In genomic region chr4:137213372-137214173, GRCh38 we compare ENCODE assay signal across 24 cellular contexts.
DNase-seq lines count a peak whose midpoint lies in the region; ATAC-seq and TF ChIP-seq lines count a peak whose summit lies in the region.
"Had no signal": no experiment of that assay in that cellular context is flagged by ENCODE, and none has a peak within 500 bp of the region (broad histone marks: within the 10 kb centered on the region; RNA-seq: fewer than 3 reads in every experiment).

No MANE protein-coding gene starts in this region.

- peak; percentile 98 for ATAC-seq in SK-N-SH treated with all-trans-retinoic acid at 6 μM for 48 hours
- ATAC-seq: activated CD4-positive, alpha-beta T cell treated with anti-CD3 and anti-CD28 coated beads for 36 hours; left cardiac atrium; PC-3 had no signal

- intact Hi-C loops in activated naive CD4-positive, alpha-beta T cell treated with anti-CD3 and anti-CD28 coated beads for 36 hours (cut with micrococcal nuclease), result no loop called here
- intact Hi-C loops in MCF 10A (cut with micrococcal nuclease), result no loop called here

- H3K9me3 Mint-ChIP-seq in activated naive CD4-positive, alpha-beta T cell treated with anti-CD3 and anti-CD28 coated beads for 36 hours, result peaks cover 2% of the 10 kb centered on the region
- H3K9me3 Mint-ChIP-seq in MCF 10A (ENCODE audit: unreplicated experiment), result no peaks in the 10 kb centered on the region
- H3K9me3 Mint-ChIP-seq: GM23338 had no signal

- DNase-seq in DMS 273 (lab: John Stamatoyannopoulos, UW; ENCODE audit: unreplicated experiment) (peak; percentile 59), HCEC 1CT (peak; percentile 13), fibroblast of the conjunctiva (ENCODE audit: low read depth) (peak; percentile 13), NCI-H446 treated with DMSO at 0.1 percent for 48 hours (lab: John Stamatoyannopoulos, UW) (no peak), MCF 10A (ENCODE audit: unreplicated experiment) (no peak)
- no peak for DNase-seq in activated naive CD4-positive, alpha-beta T cell treated with anti-CD3 and anti-CD28 coated beads for 36 hours
- DNase-seq in stimulated activated CD4-positive, alpha-beta T cell treated with anti-CD3 and anti-CD28 coated beads, Interleukin-1b, Interleukin-23, amount 100 ng/mL, for 48 hours, result no peak
- DNase-seq: activated CD4-positive, alpha-beta T cell treated with anti-CD3 and anti-CD28 coated beads for 36 hours; activated naive CD4-positive, alpha-beta T cell treated with Interleukin-2 at 50 U/mL for 16 hours; activated T-cell treated with anti-CD3 and anti-CD28 coated beads, Interleukin-2, amount 50 U/mL, for 48 hours; AML-193; CD8-positive, alpha-beta memory T cell; DND-41; left cardiac atrium; MG63; NCI-H1417 treated with DMSO at 0.1 percent for 48 hours; NCI-H2107; PC-3; SHP77; stimulated activated CD4-positive, alpha-beta T cell treated with anti-CD3 and anti-CD28 coated beads, Interleukin-2, amount 100 ng/mL, for 48 hours; stimulated activated naive CD4-positive, alpha-beta T cell treated with Interleukin-2 at 50 U/mL for 16 hours; T-helper 1 cell had no signal

- BruUV-seq in MCF 10A (replicated peaks; lab: Mats Ljungman, UMichigan), result no TSS peak

- no peaks in the 10 kb centered on the region for H3K4me1 Mint-ChIP-seq in activated naive CD4-positive, alpha-beta T cell treated with anti-CD3 and anti-CD28 coated beads for 36 hours (ENCODE audit: low read depth)
- H3K4me1 Mint-ChIP-seq in MCF 10A (ENCODE audit: insufficient read depth, unreplicated experiment), result no peaks in the 10 kb centered on the region
- H3K4me1 Mint-ChIP-seq: activated CD4-positive, alpha-beta T cell treated with anti-CD3 and anti-CD28 coated beads for 36 hours; CD8-positive, alpha-beta memory T cell had no signal

- no peak overlapping the region for H3K27ac Mint-ChIP-seq in activated naive CD4-positive, alpha-beta T cell treated with anti-CD3 and anti-CD28 coated beads for 36 hours
- no peak overlapping the region for H3K27ac Mint-ChIP-seq in MCF 10A (ENCODE audit: low read depth, unreplicated experiment)
- H3K27ac Mint-ChIP-seq: activated CD4-positive, alpha-beta T cell treated with anti-CD3 and anti-CD28 coated beads for 36 hours; CD8-positive, alpha-beta memory T cell; GM23338 had no signal

- POLR2A ChIA-PET in MCF 10A (lab: Yijun Ruan, JAX), result interaction anchor here (0.7 kb wide), 1 partner anchor 1491 kb away, joined by 3 read pairs; no protein-coding TSS in a partner anchor

- no peak overlapping the region for H3K4me3 Mint-ChIP-seq in activated naive CD4-positive, alpha-beta T cell treated with anti-CD3 and anti-CD28 coated beads for 36 hours
- H3K4me3 Mint-ChIP-seq in MCF 10A (ENCODE audit: unreplicated experiment), result no peak overlapping the region
- H3K4me3 Mint-ChIP-seq: activated CD4-positive, alpha-beta T cell treated with anti-CD3 and anti-CD28 coated beads for 36 hours; CD8-positive, alpha-beta memory T cell; GM23338 had no signal

- TF ChIP-seq CTCF in MCF 10A (IDR thresholded peaks at IDR 0.05; ENCODE audit: unreplicated experiment), result no peak

- no peaks in the 10 kb centered on the region for H3K27me3 Mint-ChIP-seq in activated naive CD4-positive, alpha-beta T cell treated with anti-CD3 and anti-CD28 coated beads for 36 hours (ENCODE audit: low read depth)
- no peaks in the 10 kb centered on the region for H3K27me3 Mint-ChIP-seq in MCF 10A (ENCODE audit: insufficient read depth, unreplicated experiment)
- H3K27me3 Mint-ChIP-seq: activated CD4-positive, alpha-beta T cell treated with anti-CD3 and anti-CD28 coated beads for 36 hours; CD8-positive, alpha-beta memory T cell had no signal

- CTCF ChIA-PET in activated naive CD4-positive, alpha-beta T cell treated with anti-CD3 and anti-CD28 coated beads for 36 hours (lab: Charles Lee), result no interaction called here
- CTCF ChIA-PET in MCF 10A (lab: Yijun Ruan, JAX), result no interaction called here

- H3K36me3 Mint-ChIP-seq in activated naive CD4-positive, alpha-beta T cell treated with anti-CD3 and anti-CD28 coated beads for 36 hours (ENCODE audit: low read depth), result no peaks in the 10 kb centered on the region
- no peaks in the 10 kb centered on the region for H3K36me3 Mint-ChIP-seq in MCF 10A (ENCODE audit: insufficient read depth, unreplicated experiment)
- H3K36me3 Mint-ChIP-seq: CD8-positive, alpha-beta memory T cell had no signal

TF ChIP-seq in SK-N-SH treated with all-trans-retinoic acid at 6 μM for 48 hours, 23 proteins besides CTCF, POLR2A, EP300 and RAD21:
- TF ChIP-seq POU6F1 (CRISPR knock-in tag; IDR thresholded peaks at IDR 0.05; ENCODE audit: borderline replicate concordance, low read depth) (no peak), OSR1 (CRISPR knock-in tag; IDR thresholded peaks at IDR 0.05) (no peak), TOX (CRISPR knock-in tag; IDR thresholded peaks at IDR 0.05; ENCODE audit: borderline replicate concordance) (0 out of 2 replicates have a peak, but pooled peaks have one; percentile 8), SNAI2 (CRISPR knock-in tag; IDR thresholded peaks at IDR 0.05) (no peak), TCF4 (CRISPR knock-in tag; IDR thresholded peaks at IDR 0.05; ENCODE audit: borderline replicate concordance) (peak; percentile 89), ESRRG (CRISPR knock-in tag; IDR thresholded peaks at IDR 0.05) (no peak), BACH2 (CRISPR knock-in tag; IDR thresholded peaks at IDR 0.05; ENCODE audit: borderline replicate concordance) (no peak), ZNF565 (CRISPR knock-in tag; conservative IDR thresholded peaks at IDR 0.05; ENCODE audit: low read depth) (no peak), ISL1 (CRISPR knock-in tag; IDR thresholded peaks at IDR 0.05) (peak; percentile 36; the same call in 1 of the 2 replicates), ZFP3 (CRISPR knock-in tag; IDR thresholded peaks at IDR 0.05) (no peak), ZFP30 (CRISPR knock-in tag; IDR thresholded peaks at IDR 0.05) (no peak)
- TF ChIP-seq, protein P1, sequence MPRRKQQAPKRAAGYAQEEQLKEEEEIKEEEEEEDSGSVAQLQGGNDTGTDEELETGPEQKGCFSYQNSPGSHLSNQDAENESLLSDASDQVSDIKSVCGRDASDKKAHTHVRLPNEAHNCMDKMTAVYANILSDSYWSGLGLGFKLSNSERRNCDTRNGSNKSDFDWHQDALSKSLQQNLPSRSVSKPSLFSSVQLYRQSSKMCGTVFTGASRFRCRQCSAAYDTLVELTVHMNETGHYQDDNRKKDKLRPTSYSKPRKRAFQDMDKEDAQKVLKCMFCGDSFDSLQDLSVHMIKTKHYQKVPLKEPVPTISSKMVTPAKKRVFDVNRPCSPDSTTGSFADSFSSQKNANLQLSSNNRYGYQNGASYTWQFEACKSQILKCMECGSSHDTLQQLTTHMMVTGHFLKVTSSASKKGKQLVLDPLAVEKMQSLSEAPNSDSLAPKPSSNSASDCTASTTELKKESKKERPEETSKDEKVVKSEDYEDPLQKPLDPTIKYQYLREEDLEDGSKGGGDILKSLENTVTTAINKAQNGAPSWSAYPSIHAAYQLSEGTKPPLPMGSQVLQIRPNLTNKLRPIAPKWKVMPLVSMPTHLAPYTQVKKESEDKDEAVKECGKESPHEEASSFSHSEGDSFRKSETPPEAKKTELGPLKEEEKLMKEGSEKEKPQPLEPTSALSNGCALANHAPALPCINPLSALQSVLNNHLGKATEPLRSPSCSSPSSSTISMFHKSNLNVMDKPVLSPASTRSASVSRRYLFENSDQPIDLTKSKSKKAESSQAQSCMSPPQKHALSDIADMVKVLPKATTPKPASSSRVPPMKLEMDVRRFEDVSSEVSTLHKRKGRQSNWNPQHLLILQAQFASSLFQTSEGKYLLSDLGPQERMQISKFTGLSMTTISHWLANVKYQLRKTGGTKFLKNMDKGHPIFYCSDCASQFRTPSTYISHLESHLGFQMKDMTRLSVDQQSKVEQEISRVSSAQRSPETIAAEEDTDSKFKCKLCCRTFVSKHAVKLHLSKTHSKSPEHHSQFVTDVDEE (CRISPR knock-in tag; IDR thresholded peaks at IDR 0.05), result no peak

Comparison
In these comparisons a context has a peak if more than half of its experiments do, and no peak if none do; other contexts are left out.
1. DNase-seq: peak in DMS 273 (single experiment), HCEC 1CT (single experiment) and fibroblast of the conjunctiva (single experiment); none in NCI-H446 treated with DMSO at 0.1 percent for 48 hours (single experiment), activated naive CD4-positive, alpha-beta T cell treated with anti-CD3 and anti-CD28 coated beads for 36 hours (single experiment), MCF 10A (single experiment) and stimulated activated CD4-positive, alpha-beta T cell treated with anti-CD3 and anti-CD28 coated beads, Interleukin-1b, Interleukin-23, amount 100 ng/mL, for 48 hours (single experiment).